Comparison of ENCODE assay signal across 9 cellular contexts in genomic region chr3:49855662-49856061, GRCh38. TPM values are rescaled to one million over a fixed set of nuclear protein-coding genes. Genes with fewer than 3 reads are reported as not detected.
DNase-seq lines count a peak whose midpoint lies in the region; ATAC-seq and TF ChIP-seq lines count a peak whose summit lies in the region.
"Had no signal": no experiment of that assay in that cellular context is flagged by ENCODE, and none has a peak within 500 bp of the region (broad histone marks: within the 10 kb centered on the region; RNA-seq: fewer than 3 reads in every experiment).

No MANE protein-coding gene starts in this region.

- H3K27ac ChIP-seq in Peyer's patch (peak overlapping the region in 1 of 4 donors; percentile 75), esophagus muscularis mucosa (replicated peaks in 1 of 4) (peak overlapping the region in 1 of 4 donors; percentile 75), sigmoid colon (peak overlapping the region in 1 of 4 donors; percentile 88)

- H3K9me3 ChIP-seq in Peyer's patch (no peaks in the 10 kb centered on the region), esophagus muscularis mucosa (no peaks in the 10 kb centered on the region), sigmoid colon (no peaks in the 10 kb centered on the region)

- H3K4me1 ChIP-seq in Peyer's patch (peaks cover 0 to 8% (median 2%) of the 10 kb centered on the region in 4 donors), esophagus muscularis mucosa (peaks cover 6 to 16% (median 12%) of the 10 kb centered on the region in 4 donors), sigmoid colon (peaks cover 0 to 16% (median 11%) of the 10 kb centered on the region in 4 donors)

- TF ChIP-seq POLR2A in Peyer's patch (IDR thresholded peaks at IDR 0.05) (no peak), esophagus muscularis mucosa (IDR thresholded peaks at IDR 0.05; ENCODE audit: low read depth) (no peak), sigmoid colon (IDR thresholded peaks at IDR 0.05) (no peak)

- no peaks in the 10 kb centered on the region for H3K27me3 ChIP-seq in Peyer's patch
- no peaks in the 10 kb centered on the region for H3K27me3 ChIP-seq in esophagus muscularis mucosa
- no peaks in the 10 kb centered on the region for H3K27me3 ChIP-seq in sigmoid colon

- TF ChIP-seq EP300 in esophagus muscularis mucosa (IDR thresholded peaks at IDR 0.05) (no peak), sigmoid colon (IDR thresholded peaks at IDR 0.05) (no peak)

- DNase-seq in GM12865 (ENCODE audit: low read depth), result no peak
- DNase-seq in Peyer's patch, result no peak
- no peak for DNase-seq in esophagus muscularis mucosa (ENCODE audit: extremely low spot score)
- DNase-seq in sigmoid colon, result no peak
- no peak for DNase-seq in stimulated activated naive CD4-positive, alpha-beta T cell (lab: John Stamatoyannopoulos, UW)
- no peak for DNase-seq in DMS153 (lab: John Stamatoyannopoulos, UW)
- DNase-seq in occipital lobe (lab: John Stamatoyannopoulos, UW), result no peak

- no peaks in the 10 kb centered on the region for H3K36me3 ChIP-seq in Peyer's patch
- H3K36me3 ChIP-seq in esophagus muscularis mucosa, result no peaks in the 10 kb centered on the region
- H3K36me3 ChIP-seq in sigmoid colon, result no peaks in the 10 kb centered on the region

- intact Hi-C loops in esophagus muscularis mucosa (cut with DNase I) (loop anchor here (5.0 kb wide), 2 partner anchors 52 to 232 kb away; partner anchors contain the start of gene RBM5), sigmoid colon (cut with DNase I) (loop anchor here (5.0 kb wide), 1 partner anchor 72 kb away; the partner anchor contains the start of gene MON1A)

- ATAC-seq in GM19324 (IDR thresholded peaks at IDR 0.05; ENCODE audit: low FRiP score, unreplicated experiment), result no peak

- TF ChIP-seq CTCF in GM12865 (IDR thresholded peaks at IDR 0.05; ENCODE audit: insufficient read depth, low read depth, low read length, missing control alignments) (no peak), Peyer's patch (IDR thresholded peaks at IDR 0.05) (no peak), esophagus muscularis mucosa (IDR thresholded peaks at IDR 0.05) (no peak), sigmoid colon (IDR thresholded peaks at IDR 0.05) (no peak)

- WGBS in esophagus muscularis mucosa, result 68% methylated on average over 5 of the region's 5 CpGs
- 62% methylated on average over 5 of the region's 5 CpGs for WGBS in sigmoid colon, 2 donors

- H3K4me3 ChIP-seq in GM12865 (ENCODE audit: low read depth, low read length), result peak overlapping the region; percentile 78
- H3K4me3 ChIP-seq in Peyer's patch, result peak overlapping the region; percentile 44 to 69 (median 62)
- peak overlapping the region; percentile 59 to 80 (median 61) for H3K4me3 ChIP-seq in esophagus muscularis mucosa
- H3K4me3 ChIP-seq in sigmoid colon, result peak overlapping the region in 3 of 4 donors; percentile 52 to 59 (median 57)

RNA-seq across cellular contexts. Expression of gene TRAIP, which starts 0.7 kb away (rescaled TPM):
- 1 to 10 TPM; 2.1 to 8.3 (median 4.7) TPM for total RNA-seq in Peyer's patch
- total RNA-seq in esophagus muscularis mucosa, result 1 to 10 TPM in 2 of 4 donors, under 1 TPM in 1, not detected in 1; 0.84 to 1.4 (median 1.3) TPM
- 1 to 10 TPM in 3 of 4 donors, under 1 TPM in 1; 0.54 to 1.8 (median 1.6) TPM for total RNA-seq in sigmoid colon
- polyA plus RNA-seq in sigmoid colon, result 1 to 10 TPM; 1.2 to 7.1 (median 1.4) TPM
- total RNA-seq in occipital lobe, result 2.2 TPM

RNA-seq across cellular contexts. Expression of gene CAMKV, which starts 14.0 kb away (rescaled TPM):
- total RNA-seq in Peyer's patch, result 1 to 10 TPM in 2 of 4 donors, not detected in 2; 1.2 to 2.1 TPM
- total RNA-seq in esophagus muscularis mucosa, result under 1 TPM in 1 of 4 donors, not detected in 3; 0.13 TPM
- not detected for total RNA-seq in sigmoid colon
- polyA plus RNA-seq in sigmoid colon, result under 1 TPM in 1 of 3 donors, not detected in 2; 0.12 TPM
- 188 TPM for total RNA-seq in occipital lobe
- total RNA-seq: mononuclear cell had no signal

RNA-seq across cellular contexts. Expression of gene UBA7, which starts 41.9 kb away (rescaled TPM):
- total RNA-seq in Peyer's patch, result 100 to 1,000 TPM; 155 to 349 (median 263) TPM
- total RNA-seq in esophagus muscularis mucosa, result 10 to 100 TPM; 25.5 to 40.0 (median 31.4) TPM
- total RNA-seq in sigmoid colon, result 10 to 100 TPM; 28.5 to 74.2 (median 55.7) TPM
- polyA plus RNA-seq in sigmoid colon, result 10 to 100 TPM; 15.6 to 92.6 (median 22.9) TPM
- total RNA-seq in occipital lobe, result 3.4 TPM

RNA-seq across cellular contexts. Expression of gene MST1R, which starts 48.0 kb away (rescaled TPM):
- 100 to 1,000 TPM in 3 of 4 donors, 10 to 100 TPM in 1; 23.1 to 233 (median 146) TPM for total RNA-seq in Peyer's patch
- total RNA-seq in esophagus muscularis mucosa, result 1 to 10 TPM; 1.7 to 6.6 (median 3.6) TPM
- 1 to 10 TPM; 1.2 to 4.2 (median 2.1) TPM for total RNA-seq in sigmoid colon
- 100 to 1,000 TPM in 1 of 3 donors, 10 to 100 TPM in 2; 15.7 to 106 (median 24.0) TPM for polyA plus RNA-seq in sigmoid colon
- total RNA-seq in occipital lobe, result 0.31 TPM

RNA-seq across cellular contexts. Expression of gene INKA1, which starts 52.6 kb away (rescaled TPM):
- total RNA-seq in Peyer's patch (10 to 100 TPM in 1 of 4 donors, 1 to 10 TPM in 1, not detected in 2; 1.9 to 22.3 TPM), esophagus muscularis mucosa (1 to 10 TPM; 3.3 to 5.8 (median 4.0) TPM), sigmoid colon (1 to 10 TPM in 3 of 4 donors, under 1 TPM in 1; 0.95 to 5.0 (median 4.1) TPM), occipital lobe (12.3 TPM)
- 1 to 10 TPM in 1 of 3 donors, under 1 TPM in 1, not detected in 1; 0.60 to 3.5 TPM for polyA plus RNA-seq in sigmoid colon

Comparison
In these comparisons a context has a peak if more than half of its experiments do, and no peak if none do; other contexts are left out.
1. RNA of gene CAMKV, which starts 14.0 kb away (total RNA-seq): 188 TPM in occipital lobe (single experiment); 1.2 to 2.1 TPM in Peyer's patch, 0.13 TPM in esophagus muscularis mucosa and not detected in sigmoid colon; every median in the first group is over 10 times any median in the second.
2. Peak in every context shown above with its lines, with median percentiles within 50 percentile points of each other: H3K4me3 ChIP-seq.